In genomic region chr11:134332782-134333181, GRCh38 we compare ENCODE assay signal across 1 cellular context.
TF ChIP-seq lines count a peak whose summit lies in the region.

No MANE protein-coding gene starts in this region.

TF ChIP-seq in GM23338, 12 proteins besides CTCF, POLR2A, EP300 and RAD21 (continued from another document):
- TF ChIP-seq NANOG (IDR thresholded peaks at IDR 0.05; ENCODE audit: borderline replicate concordance): no peak
- TF ChIP-seq, protein P1, sequence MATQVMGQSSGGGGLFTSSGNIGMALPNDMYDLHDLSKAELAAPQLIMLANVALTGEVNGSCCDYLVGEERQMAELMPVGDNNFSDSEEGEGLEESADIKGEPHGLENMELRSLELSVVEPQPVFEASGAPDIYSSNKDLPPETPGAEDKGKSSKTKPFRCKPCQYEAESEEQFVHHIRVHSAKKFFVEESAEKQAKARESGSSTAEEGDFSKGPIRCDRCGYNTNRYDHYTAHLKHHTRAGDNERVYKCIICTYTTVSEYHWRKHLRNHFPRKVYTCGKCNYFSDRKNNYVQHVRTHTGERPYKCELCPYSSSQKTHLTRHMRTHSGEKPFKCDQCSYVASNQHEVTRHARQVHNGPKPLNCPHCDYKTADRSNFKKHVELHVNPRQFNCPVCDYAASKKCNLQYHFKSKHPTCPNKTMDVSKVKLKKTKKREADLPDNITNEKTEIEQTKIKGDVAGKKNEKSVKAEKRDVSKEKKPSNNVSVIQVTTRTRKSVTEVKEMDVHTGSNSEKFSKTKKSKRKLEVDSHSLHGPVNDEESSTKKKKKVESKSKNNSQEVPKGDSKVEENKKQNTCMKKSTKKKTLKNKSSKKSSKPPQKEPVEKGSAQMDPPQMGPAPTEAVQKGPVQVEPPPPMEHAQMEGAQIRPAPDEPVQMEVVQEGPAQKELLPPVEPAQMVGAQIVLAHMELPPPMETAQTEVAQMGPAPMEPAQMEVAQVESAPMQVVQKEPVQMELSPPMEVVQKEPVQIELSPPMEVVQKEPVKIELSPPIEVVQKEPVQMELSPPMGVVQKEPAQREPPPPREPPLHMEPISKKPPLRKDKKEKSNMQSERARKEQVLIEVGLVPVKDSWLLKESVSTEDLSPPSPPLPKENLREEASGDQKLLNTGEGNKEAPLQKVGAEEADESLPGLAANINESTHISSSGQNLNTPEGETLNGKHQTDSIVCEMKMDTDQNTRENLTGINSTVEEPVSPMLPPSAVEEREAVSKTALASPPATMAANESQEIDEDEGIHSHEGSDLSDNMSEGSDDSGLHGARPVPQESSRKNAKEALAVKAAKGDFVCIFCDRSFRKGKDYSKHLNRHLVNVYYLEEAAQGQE (IDR thresholded peaks at IDR 0.05; ENCODE audit: unreplicated experiment): no peak
- TF ChIP-seq POLR2AphosphoS5 (IDR thresholded peaks at IDR 0.05; ENCODE audit: low read depth): no peak
